ENCODE assay signal across 1 cellular context in the genomic region with DNA sequence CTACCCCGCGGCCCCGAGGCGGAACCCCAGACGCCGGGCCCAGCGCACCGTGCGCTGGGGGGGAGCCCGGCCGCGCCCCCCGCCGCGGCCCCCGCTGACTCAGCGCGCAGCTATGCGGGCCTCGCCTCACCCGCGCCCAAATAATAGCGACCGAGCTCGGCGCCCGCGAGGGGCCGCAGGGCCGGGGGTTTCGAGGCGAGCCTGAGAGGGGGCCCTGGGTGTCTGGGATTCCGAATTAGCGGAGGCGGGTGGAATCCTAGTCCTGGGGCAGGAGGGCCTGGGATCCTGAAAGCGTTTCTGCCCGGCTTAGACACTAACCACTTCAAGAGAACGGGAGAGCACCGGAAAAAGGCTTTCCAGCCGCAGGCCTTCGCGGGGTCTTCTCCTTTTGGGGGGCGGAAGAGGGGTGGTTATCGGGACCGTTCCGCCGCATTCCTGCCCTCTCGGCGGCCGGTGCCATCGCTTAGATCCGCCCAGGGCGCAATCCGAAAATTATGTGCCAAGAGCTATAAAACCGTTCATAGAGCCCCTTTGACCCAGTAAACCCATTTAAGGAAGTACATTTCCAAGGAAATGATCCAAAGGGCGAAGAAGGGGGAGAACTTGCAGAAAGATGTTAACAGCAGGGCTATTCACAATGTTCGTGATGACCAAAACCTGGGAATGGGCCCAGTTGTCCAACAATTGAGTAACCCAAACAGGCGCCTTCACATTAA.
A peak's percentile ranks its signal among the peaks of the same experiment; 100 is the strongest.
TF ChIP-seq lines count a peak whose summit lies in the region.

No MANE protein-coding gene starts in this region.

TF ChIP-seq in K562, 482 proteins besides CTCF, POLR2A, EP300 and RAD21 (continued from another document):
- TF ChIP-seq, protein P1, sequence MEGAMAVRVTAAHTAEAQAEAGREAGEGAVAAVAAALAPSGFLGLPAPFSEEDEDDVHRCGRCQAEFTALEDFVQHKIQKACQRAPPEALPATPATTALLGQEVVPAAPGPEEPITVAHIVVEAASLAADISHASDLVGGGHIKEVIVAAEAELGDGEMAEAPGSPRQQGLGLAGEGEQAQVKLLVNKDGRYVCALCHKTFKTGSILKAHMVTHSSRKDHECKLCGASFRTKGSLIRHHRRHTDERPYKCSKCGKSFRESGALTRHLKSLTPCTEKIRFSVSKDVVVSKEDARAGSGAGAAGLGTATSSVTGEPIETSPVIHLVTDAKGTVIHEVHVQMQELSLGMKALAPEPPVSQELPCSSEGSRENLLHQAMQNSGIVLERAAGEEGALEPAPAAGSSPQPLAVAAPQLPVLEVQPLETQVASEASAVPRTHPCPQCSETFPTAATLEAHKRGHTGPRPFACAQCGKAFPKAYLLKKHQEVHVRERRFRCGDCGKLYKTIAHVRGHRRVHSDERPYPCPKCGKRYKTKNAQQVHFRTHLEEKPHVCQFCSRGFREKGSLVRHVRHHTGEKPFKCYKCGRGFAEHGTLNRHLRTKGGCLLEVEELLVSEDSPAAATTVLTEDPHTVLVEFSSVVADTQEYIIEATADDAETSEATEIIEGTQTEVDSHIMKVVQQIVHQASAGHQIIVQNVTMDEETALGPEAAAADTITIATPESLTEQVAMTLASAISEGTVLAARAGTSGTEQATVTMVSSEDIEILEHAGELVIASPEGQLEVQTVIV (CRISPR knock-in tag; IDR thresholded peaks at IDR 0.05; ENCODE audit: borderline replicate concordance), result no peak
- no peak for TF ChIP-seq ZSCAN32 (CRISPR knock-in tag; IDR thresholded peaks at IDR 0.05)
- TF ChIP-seq MTA3 (IDR thresholded peaks at IDR 0.05; ENCODE audit: borderline replicate concordance), result peak; percentile 62; the same call in 1 of the 2 replicates
- TF ChIP-seq CCAR2 (IDR thresholded peaks at IDR 0.05; ENCODE audit: low read depth, low read length), result no peak
- no peak for TF ChIP-seq FOXK2 (conservative IDR thresholded peaks at IDR 0.05 in 1 of 2, IDR thresholded peaks at IDR 0.05 in 1 of 2; ENCODE audit: low read depth in 2 of 2)
- peak; percentile 48; the same call in 1 of the 2 replicates for TF ChIP-seq E2F3 (CRISPR knock-in tag; IDR thresholded peaks at IDR 0.05)
- TF ChIP-seq BRD4 (IDR thresholded peaks at IDR 0.05), result peak; percentile 86; the same call in 1 of the 2 replicates
- TF ChIP-seq, protein P2, sequence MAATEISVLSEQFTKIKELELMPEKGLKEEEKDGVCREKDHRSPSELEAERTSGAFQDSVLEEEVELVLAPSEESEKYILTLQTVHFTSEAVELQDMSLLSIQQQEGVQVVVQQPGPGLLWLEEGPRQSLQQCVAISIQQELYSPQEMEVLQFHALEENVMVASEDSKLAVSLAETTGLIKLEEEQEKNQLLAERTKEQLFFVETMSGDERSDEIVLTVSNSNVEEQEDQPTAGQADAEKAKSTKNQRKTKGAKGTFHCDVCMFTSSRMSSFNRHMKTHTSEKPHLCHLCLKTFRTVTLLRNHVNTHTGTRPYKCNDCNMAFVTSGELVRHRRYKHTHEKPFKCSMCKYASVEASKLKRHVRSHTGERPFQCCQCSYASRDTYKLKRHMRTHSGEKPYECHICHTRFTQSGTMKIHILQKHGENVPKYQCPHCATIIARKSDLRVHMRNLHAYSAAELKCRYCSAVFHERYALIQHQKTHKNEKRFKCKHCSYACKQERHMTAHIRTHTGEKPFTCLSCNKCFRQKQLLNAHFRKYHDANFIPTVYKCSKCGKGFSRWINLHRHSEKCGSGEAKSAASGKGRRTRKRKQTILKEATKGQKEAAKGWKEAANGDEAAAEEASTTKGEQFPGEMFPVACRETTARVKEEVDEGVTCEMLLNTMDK (IDR thresholded peaks at IDR 0.05; ENCODE audit: borderline replicate concordance, insufficient read depth, low read depth, low read length, poor library complexity, severe bottlenecking), result peak; percentile 28
- peak; percentile 93 for TF ChIP-seq GTF2E2 (tag; IDR thresholded peaks at IDR 0.05)
- 0 out of 2 replicates have a peak, but pooled peaks have one; percentile 22 for TF ChIP-seq SP1 (CRISPR knock-in tag; IDR thresholded peaks at IDR 0.05)
- TF ChIP-seq HMGN3 (IDR thresholded peaks at IDR 0.05; ENCODE audit: borderline replicate concordance, extremely low read depth, insufficient read length, low read depth, low read length), result peak; percentile 17
- peak; percentile 49; the same call in 1 of the 2 replicates for TF ChIP-seq FOXP1 (CRISPR knock-in tag; IDR thresholded peaks at IDR 0.05)
- TF ChIP-seq SMAD3 (CRISPR knock-in tag; conservative IDR thresholded peaks at IDR 0.05), result no peak
- TF ChIP-seq, protein P3, sequence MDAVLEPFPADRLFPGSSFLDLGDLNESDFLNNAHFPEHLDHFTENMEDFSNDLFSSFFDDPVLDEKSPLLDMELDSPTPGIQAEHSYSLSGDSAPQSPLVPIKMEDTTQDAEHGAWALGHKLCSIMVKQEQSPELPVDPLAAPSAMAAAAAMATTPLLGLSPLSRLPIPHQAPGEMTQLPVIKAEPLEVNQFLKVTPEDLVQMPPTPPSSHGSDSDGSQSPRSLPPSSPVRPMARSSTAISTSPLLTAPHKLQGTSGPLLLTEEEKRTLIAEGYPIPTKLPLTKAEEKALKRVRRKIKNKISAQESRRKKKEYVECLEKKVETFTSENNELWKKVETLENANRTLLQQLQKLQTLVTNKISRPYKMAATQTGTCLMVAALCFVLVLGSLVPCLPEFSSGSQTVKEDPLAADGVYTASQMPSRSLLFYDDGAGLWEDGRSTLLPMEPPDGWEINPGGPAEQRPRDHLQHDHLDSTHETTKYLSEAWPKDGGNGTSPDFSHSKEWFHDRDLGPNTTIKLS (IDR thresholded peaks at IDR 0.05; ENCODE audit: borderline replicate concordance, low read depth), result peak; percentile 32; the same call in 1 of the 2 replicates
- no peak for TF ChIP-seq ZNF217 (CRISPR knock-in tag; IDR thresholded peaks at IDR 0.05)
- TF ChIP-seq POLR2H (tag; IDR thresholded peaks at IDR 0.05; ENCODE audit: low read depth), result peak; percentile 1; the same call in 1 of the 2 replicates
- no peak for TF ChIP-seq PTRF (tag; IDR thresholded peaks at IDR 0.05)
- TF ChIP-seq ZNF175 (CRISPR knock-in tag; IDR thresholded peaks at IDR 0.05; ENCODE audit: low read depth), result peak; percentile 19; the same call in 1 of the 2 replicates
- TF ChIP-seq, protein P4, sequence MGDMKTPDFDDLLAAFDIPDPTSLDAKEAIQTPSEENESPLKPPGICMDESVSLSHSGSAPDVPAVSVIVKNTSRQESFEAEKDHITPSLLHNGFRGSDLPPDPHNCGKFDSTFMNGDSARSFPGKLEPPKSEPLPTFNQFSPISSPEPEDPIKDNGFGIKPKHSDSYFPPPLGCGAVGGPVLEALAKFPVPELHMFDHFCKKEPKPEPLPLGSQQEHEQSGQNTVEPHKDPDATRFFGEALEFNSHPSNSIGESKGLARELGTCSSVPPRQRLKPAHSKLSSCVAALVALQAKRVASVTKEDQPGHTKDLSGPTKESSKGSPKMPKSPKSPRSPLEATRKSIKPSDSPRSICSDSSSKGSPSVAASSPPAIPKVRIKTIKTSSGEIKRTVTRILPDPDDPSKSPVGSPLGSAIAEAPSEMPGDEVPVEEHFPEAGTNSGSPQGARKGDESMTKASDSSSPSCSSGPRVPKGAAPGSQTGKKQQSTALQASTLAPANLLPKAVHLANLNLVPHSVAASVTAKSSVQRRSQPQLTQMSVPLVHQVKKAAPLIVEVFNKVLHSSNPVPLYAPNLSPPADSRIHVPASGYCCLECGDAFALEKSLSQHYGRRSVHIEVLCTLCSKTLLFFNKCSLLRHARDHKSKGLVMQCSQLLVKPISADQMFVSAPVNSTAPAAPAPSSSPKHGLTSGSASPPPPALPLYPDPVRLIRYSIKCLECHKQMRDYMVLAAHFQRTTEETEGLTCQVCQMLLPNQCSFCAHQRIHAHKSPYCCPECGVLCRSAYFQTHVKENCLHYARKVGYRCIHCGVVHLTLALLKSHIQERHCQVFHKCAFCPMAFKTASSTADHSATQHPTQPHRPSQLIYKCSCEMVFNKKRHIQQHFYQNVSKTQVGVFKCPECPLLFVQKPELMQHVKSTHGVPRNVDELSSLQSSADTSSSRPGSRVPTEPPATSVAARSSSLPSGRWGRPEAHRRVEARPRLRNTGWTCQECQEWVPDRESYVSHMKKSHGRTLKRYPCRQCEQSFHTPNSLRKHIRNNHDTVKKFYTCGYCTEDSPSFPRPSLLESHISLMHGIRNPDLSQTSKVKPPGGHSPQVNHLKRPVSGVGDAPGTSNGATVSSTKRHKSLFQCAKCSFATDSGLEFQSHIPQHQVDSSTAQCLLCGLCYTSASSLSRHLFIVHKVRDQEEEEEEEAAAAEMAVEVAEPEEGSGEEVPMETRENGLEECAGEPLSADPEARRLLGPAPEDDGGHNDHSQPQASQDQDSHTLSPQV (IDR thresholded peaks at IDR 0.05), result 0 out of 2 replicates have a peak, but pooled peaks have one; percentile 58
- TF ChIP-seq, protein P5, sequence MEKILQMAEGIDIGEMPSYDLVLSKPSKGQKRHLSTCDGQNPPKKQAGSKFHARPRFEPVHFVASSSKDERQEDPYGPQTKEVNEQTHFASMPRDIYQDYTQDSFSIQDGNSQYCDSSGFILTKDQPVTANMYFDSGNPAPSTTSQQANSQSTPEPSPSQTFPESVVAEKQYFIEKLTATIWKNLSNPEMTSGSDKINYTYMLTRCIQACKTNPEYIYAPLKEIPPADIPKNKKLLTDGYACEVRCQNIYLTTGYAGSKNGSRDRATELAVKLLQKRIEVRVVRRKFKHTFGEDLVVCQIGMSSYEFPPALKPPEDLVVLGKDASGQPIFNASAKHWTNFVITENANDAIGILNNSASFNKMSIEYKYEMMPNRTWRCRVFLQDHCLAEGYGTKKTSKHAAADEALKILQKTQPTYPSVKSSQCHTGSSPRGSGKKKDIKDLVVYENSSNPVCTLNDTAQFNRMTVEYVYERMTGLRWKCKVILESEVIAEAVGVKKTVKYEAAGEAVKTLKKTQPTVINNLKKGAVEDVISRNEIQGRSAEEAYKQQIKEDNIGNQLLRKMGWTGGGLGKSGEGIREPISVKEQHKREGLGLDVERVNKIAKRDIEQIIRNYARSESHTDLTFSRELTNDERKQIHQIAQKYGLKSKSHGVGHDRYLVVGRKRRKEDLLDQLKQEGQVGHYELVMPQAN (IDR thresholded peaks at IDR 0.05; ENCODE audit: borderline replicate concordance), result no peak
- TF ChIP-seq CCNT2 (IDR thresholded peaks at IDR 0.05; ENCODE audit: borderline replicate concordance, extremely low read depth, insufficient read length, low read depth, low read length), result peak; percentile 60
- TF ChIP-seq TAF1 (IDR thresholded peaks at IDR 0.05; ENCODE audit: control insufficient read depth, extremely low read depth, insufficient read depth, low read length, severe bottlenecking), result peak; percentile 69
- no peak for TF ChIP-seq TFAM (CRISPR knock-in tag; conservative IDR thresholded peaks at IDR 0.05)
